8 cellular contexts compared by ENCODE assay signal in the genomic region with DNA sequence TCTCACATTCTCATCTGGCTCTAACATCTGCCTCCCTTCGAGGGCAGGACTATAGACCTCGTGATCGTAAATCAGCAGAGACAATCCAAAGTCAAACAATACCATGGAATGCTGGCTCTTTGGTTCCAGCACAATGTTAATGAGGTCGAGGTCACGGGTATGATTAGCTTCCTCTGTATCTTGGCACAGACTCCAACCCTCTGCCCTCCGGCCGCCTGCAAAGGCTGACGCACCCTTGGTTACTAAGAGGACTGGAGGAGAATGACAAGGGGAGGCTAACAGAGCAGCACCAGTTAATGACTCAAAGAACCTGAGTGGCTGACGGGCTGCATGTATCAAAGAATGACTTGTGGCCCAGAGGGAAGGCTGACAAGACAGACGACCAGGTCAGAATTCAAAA. TPM values are rescaled to one million over a fixed set of nuclear protein-coding genes. Genes with fewer than 3 reads are reported as not detected.
DNase-seq lines count a peak whose midpoint lies in the region; ATAC-seq, FAIRE-seq and TF ChIP-seq lines count a peak whose summit lies in the region.

No MANE protein-coding gene starts in this region.

- no peak overlapping the region for H4K8ac ChIP-seq in IMR-90 (ENCODE audit: low read depth in 2 of 2, low read length in 2 of 2)

- H3K9ac ChIP-seq in IMR-90 (ENCODE audit: low read depth, low read length): no peak overlapping the region
- H3K9ac ChIP-seq in Karpas-422 (ENCODE audit: low read length): no peak overlapping the region

- H4K91ac ChIP-seq in IMR-90 (ENCODE audit: insufficient read depth, low read depth, low read length): 0 out of 2 replicates have a peak overlapping the region, but pooled peaks have one; percentile 63

- peak overlapping the region in 4 of 5 experiments; percentile 32 to 97 (median 94) for H3K27ac Mint-ChIP-seq in brain

- H3K9me3 Mint-ChIP-seq in brain: peaks cover 0 to 4% (median 0%) of the 10 kb centered on the region in 5 experiments

- no peaks in the 10 kb centered on the region for H3K9me2 ChIP-seq in Karpas-422 (replicated peaks; ENCODE audit: insufficient read depth, low read length)

- no peak overlapping the region for H4K5ac ChIP-seq in IMR-90 (ENCODE audit: low read depth, low read length)

- H2AK5ac ChIP-seq in IMR-90 (ENCODE audit: low read depth, low read length): peak overlapping the region; percentile 78; the same call in 1 of the 2 replicates

- no peak overlapping the region for H2BK15ac ChIP-seq in IMR-90 (ENCODE audit: low read depth, low read length)

- dilution Hi-C loops in IMR-90 (cut with HindIII; ENCODE audit: low sequenced_read_pairs, unreplicated experiment): no loop called here

- TF ChIP-seq POLR2A in IMR-90 (IDR thresholded peaks at IDR 0.05; ENCODE audit: low read depth, low read length): 0 out of 2 replicates have a peak, but pooled peaks have one; percentile 20
- TF ChIP-seq POLR2A in tibial nerve (IDR thresholded peaks at IDR 0.05): no peak

- H3K4me3 ChIP-seq in IMR-90 (ENCODE audit: insufficient read depth, low read depth, low read length) (no peak overlapping the region), tibial nerve (no peak overlapping the region), Karpas-422 (ENCODE audit: low read length) (no peak overlapping the region)

- peaks cover 84% of the 10 kb centered on the region for H3K4me1 Mint-ChIP-seq in brain

- H3K4me2 ChIP-seq in IMR-90 (ENCODE audit: low read depth, low read length) (peak overlapping the region; percentile 41), Karpas-422 (ENCODE audit: low read depth, low read length, poor library complexity, severe bottlenecking) (no peak overlapping the region)

- H3K9me3 ChIP-seq in IMR-90 (ENCODE audit: control insufficient read depth, insufficient read depth, low read length) (no peaks in the 10 kb centered on the region), tibial nerve (no peaks in the 10 kb centered on the region), Karpas-422 (ENCODE audit: low read length) (no peaks in the 10 kb centered on the region)

- H2AFZ ChIP-seq in IMR-90 (replicated peaks; ENCODE audit: low read length, poor library complexity) (peak overlapping the region; percentile 4), Karpas-422 (ENCODE audit: low read length) (no peak overlapping the region)

- H3K4me1 ChIP-seq in IMR-90 (ENCODE audit: control insufficient read depth, insufficient read depth, low read length) (peaks cover 36% of the 10 kb centered on the region), tibial nerve (peaks cover 0 to 70% (median 23%) of the 10 kb centered on the region in 4 donors), Karpas-422 (ENCODE audit: low read length) (no peaks in the 10 kb centered on the region)

- TF ChIP-seq CTCF in IMR-90 (conservative IDR thresholded peaks at IDR 0.05; ENCODE audit: low read depth, low read length): no peak
- TF ChIP-seq CTCF in brain (conservative IDR thresholded peaks at IDR 0.05): no peak
- TF ChIP-seq CTCF in tibial nerve (IDR thresholded peaks at IDR 0.05): no peak
- TF ChIP-seq CTCF in D721Med (IDR thresholded peaks at IDR 0.05; ENCODE audit: insufficient read depth, missing control alignments): no peak

- FAIRE-seq in D721Med (lab: Jason Lieb, UNC): no peak

- in situ Hi-C loops in IMR-90 (cut with MboI; ENCODE audit: low sequenced_read_pairs): loop anchor here (5.0 kb wide), 1 partner anchor 101 kb away; no protein-coding TSS in a partner anchor

- POLR2A ChIA-PET in IMR-90 (lab: Charles Lee; ENCODE audit: unreplicated experiment): no interaction called here

- peak overlapping the region; percentile 26 for H3K4ac ChIP-seq in IMR-90 (ENCODE audit: low read depth, low read length)

- H3K56ac ChIP-seq in IMR-90 (ENCODE audit: extremely low read depth, insufficient read depth, low read length): no peak overlapping the region

- WGBS in IMR-90 (ENCODE audit: extremely low coverage in 2 of 2, insufficient read length in 1 of 2), 2 experiments: 0% methylated on average over 1 of the region's 10 CpGs; no CpG with 5 or more reads in 1 of the 2 experiments
- 21 to 45% methylated on average over 10 of the region's 10 CpGs for WGBS in tibial nerve, 2 donors

- peak overlapping the region; percentile 28 for H2AK9ac ChIP-seq in IMR-90 (replicated peaks; ENCODE audit: low read depth, low read length, poor library complexity)

- H3K79me1 ChIP-seq in IMR-90 (ENCODE audit: low read depth in 1 of 2, low read length in 2 of 2): peaks cover 51 to 90% of the 10 kb centered on the region in 2 experiments

- CTCF ChIA-PET in IMR-90 (lab: Yijun Ruan, JAX): interaction anchor here (0.6 to 1.1 kb wide), 2 partner anchors 10 to 37 kb away, joined by 3 read pairs; no protein-coding TSS in a partner anchor

- DNase-seq in IMR-90 (peak; percentile 92), kidney glomerular epithelial cell (lab: John Stamatoyannopoulos, UW) (peak; percentile 98), tibial nerve (ENCODE audit: low spot score in 2 of 2) (peak in 1 of 2 donors; percentile 19), Karpas-422 (no peak), D721Med (ENCODE audit: insufficient read length, low spot score) (no peak)
- DNase-seq in activated naive CD4-positive, alpha-beta T cell (lab: John Stamatoyannopoulos, UW): no peak

- no peak overlapping the region for H3K14ac ChIP-seq in IMR-90 (replicated peaks; ENCODE audit: low read depth, low read length)

- no TSS peak for BruUV-seq in IMR-90 (replicated peaks; lab: Mats Ljungman, UMichigan)

- intact Hi-C loops in IMR-90 (cut with micrococcal nuclease): loop anchor here (2.0 to 10.0 kb wide), 2 partner anchors 160 to 316 kb away; no protein-coding TSS in a partner anchor

- H3K23ac ChIP-seq in IMR-90 (ENCODE audit: low read depth, low read length): no peak overlapping the region

- H3K79me2 ChIP-seq in Karpas-422 (ENCODE audit: low read length): no peaks in the 10 kb centered on the region

- H3K18ac ChIP-seq in IMR-90 (ENCODE audit: low read depth, low read length): no peak overlapping the region

- H3K36me3 Mint-ChIP-seq in brain: peaks cover 11% of the 10 kb centered on the region

- H3K4me3 Mint-ChIP-seq in brain: peak overlapping the region; percentile 36 to 83 (median 73)

- no peak overlapping the region for H2BK20ac ChIP-seq in IMR-90 (ENCODE audit: low read depth, low read length)

- peak; percentile 76 for ATAC-seq in IMR-90 (ENCODE audit: low read depth)
- no peak for ATAC-seq in HG03442 (IDR thresholded peaks at IDR 0.05; ENCODE audit: unreplicated experiment)

- TF ChIP-seq EP300 in tibial nerve (IDR thresholded peaks at IDR 0.05): peak in 1 of 2 donors; percentile 59

- peaks cover 9% of the 10 kb centered on the region for H3K36me3 ChIP-seq in IMR-90 (ENCODE audit: control insufficient read depth, insufficient read depth, low read length)
- no peaks in the 10 kb centered on the region for H3K36me3 ChIP-seq in tibial nerve
- H3K36me3 ChIP-seq in Karpas-422 (ENCODE audit: insufficient read depth, low read length): no peaks in the 10 kb centered on the region

- H3K27ac ChIP-seq in IMR-90 (ENCODE audit: insufficient read depth, low read length): peak overlapping the region; percentile 2; the same call in 1 of the 2 replicates
- H3K27ac ChIP-seq in tibial nerve: peak overlapping the region in 3 of 4 donors; percentile 52 to 76 (median 65)
- H3K27ac ChIP-seq in Karpas-422 (ENCODE audit: low read length): no peak overlapping the region

- H3K27me3 Mint-ChIP-seq in brain: peaks cover 8% of the 10 kb centered on the region

- peak overlapping the region; percentile 56 for H2BK5ac ChIP-seq in IMR-90 (ENCODE audit: low read depth, low read length, poor library complexity, severe bottlenecking)

- no peaks in the 10 kb centered on the region for H3K27me3 ChIP-seq in IMR-90 (ENCODE audit: control insufficient read depth, insufficient read depth, low read length)
- H3K27me3 ChIP-seq in tibial nerve: no peaks in the 10 kb centered on the region
- no peaks in the 10 kb centered on the region for H3K27me3 ChIP-seq in Karpas-422 (ENCODE audit: low read length)

- TF ChIP-seq RAD21 in IMR-90 (IDR thresholded peaks at IDR 0.05; ENCODE audit: low read length): no peak; the same call in 1 of the 2 replicates

- H4K20me1 ChIP-seq in IMR-90 (ENCODE audit: insufficient read depth, low read length) (peaks cover 50% of the 10 kb centered on the region; the same call in 1 of the 2 replicates), Karpas-422 (ENCODE audit: insufficient read depth, low read depth, low read length) (no peaks in the 10 kb centered on the region)

- H2BK120ac ChIP-seq in IMR-90 (ENCODE audit: low read depth, low read length): peak overlapping the region; percentile 89; the same call in 1 of the 2 replicates

- peaks cover 40% of the 10 kb centered on the region for H3K9me1 ChIP-seq in IMR-90 (ENCODE audit: insufficient read depth, low read length)

TF ChIP-seq in IMR-90, 13 proteins besides CTCF, POLR2A, EP300 and RAD21:
- TF ChIP-seq RFX5 (IDR thresholded peaks at IDR 0.05; ENCODE audit: low read depth, low read length) (no peak), CEBPB (IDR thresholded peaks at IDR 0.05; ENCODE audit: low read depth, low read length) (0 out of 2 replicates have a peak, but pooled peaks have one; percentile 2), FOS (IDR thresholded peaks at IDR 0.05; ENCODE audit: low read depth, low read length) (peak; percentile 80), USF2 (IDR thresholded peaks at IDR 0.05; ENCODE audit: low read depth, low read length) (no peak), RCOR1 (IDR thresholded peaks at IDR 0.05; ENCODE audit: insufficient replicate concordance, low read length) (peak; percentile 22), NFE2L2 (IDR thresholded peaks at IDR 0.05; ENCODE audit: low read depth, low read length) (no peak), BHLHE40 (IDR thresholded peaks at IDR 0.05; ENCODE audit: low read depth, low read length) (peak; percentile 75), MAZ (IDR thresholded peaks at IDR 0.05; ENCODE audit: borderline replicate concordance, low read depth, low read length) (peak; percentile 42; the same call in 1 of the 2 replicates)

RNA-seq across cellular contexts. Expression of gene LHFPL2, which starts 10.1 kb away (rescaled TPM):
- total RNA-seq in IMR-90 (2012; rRNA removed): 11.1 and 11.3 TPM in 2 replicates
- polyA plus RNA-seq in IMR-90 (2012; rRNA removed): 5.0 and 6.5 TPM in 2 replicates
- polyA plus RNA-seq in IMR-90 (2012; cell fraction: cytosol; rRNA removed): 3.8 and 6.1 TPM in 2 replicates
- 4.8 and 12.1 TPM in 2 replicates for polyA plus RNA-seq in IMR-90 (2012; cell fraction: nucleus; rRNA removed; ENCODE audit: low replicate concordance)
- 3.2 TPM for polyA plus RNA-seq in brain (ENCODE audit: insufficient read depth, low read depth, low replicate concordance)
- total RNA-seq in tibial nerve: 10 to 100 TPM; 19.7 to 48.9 (median 27.4) TPM
- total RNA-seq in Karpas-422 (2014; rRNA removed; shearing (Covaris generic); ENCODE audit: low replicate concordance): 4.7 and 4.8 TPM in 2 replicates

Comparison
In these comparisons a context has a peak if more than half of its experiments do, and no peak if none do; other contexts are left out.
1. DNase-seq: peak in IMR-90 (single experiment) and kidney glomerular epithelial cell (single experiment); none in Karpas-422 (single experiment), activated naive CD4-positive, alpha-beta T cell (0 of 4) and D721Med (single experiment).